ENCODE assay signal across 28 cellular contexts in the genomic region with DNA sequence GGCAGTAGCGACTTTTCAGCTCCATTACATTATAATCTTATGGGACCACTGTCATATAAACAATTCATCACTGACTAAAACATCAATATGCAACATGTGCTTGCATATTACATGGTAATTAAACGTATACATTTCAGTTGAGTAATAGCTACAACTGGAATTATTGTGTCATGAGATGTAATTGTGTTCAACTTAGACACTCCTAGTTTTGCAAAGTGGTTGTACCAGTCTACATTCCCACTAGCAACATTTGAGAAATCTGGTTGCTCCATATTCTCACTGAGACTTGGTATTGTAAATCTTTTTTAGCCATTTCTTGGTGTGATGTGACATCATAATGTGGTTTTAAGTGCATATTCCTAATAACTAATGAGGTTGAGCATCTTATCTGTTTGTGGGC.
"Had no signal": no experiment of that assay in that cellular context is flagged by ENCODE, and none has a peak within 500 bp of the region (broad histone marks: within the 10 kb centered on the region; RNA-seq: fewer than 3 reads in every experiment).

No MANE protein-coding gene starts in this region.

- DNase-seq: stimulated activated CD4-positive, alpha-beta T cell treated with anti-CD3 and anti-CD28 coated beads, Interleukin-2, amount 100 ng/mL, for 48 hours; stimulated activated CD4-positive, alpha-beta T cell treated with anti-CD3 and anti-CD28 coated beads, Interleukin-4, amount 100 ng/mL, for 1 hour; stimulated activated CD4-positive, alpha-beta T cell treated with anti-CD3 and anti-CD28 coated beads, Interleukin-4, amount 100 ng/mL, for 24 hours; stimulated activated CD4-positive, alpha-beta T cell treated with anti-CD3 and anti-CD28 coated beads, Interleukin-4, amount 100 ng/mL, for 4 hours; stimulated activated CD8-positive, alpha-beta memory T cell treated with anti-CD3 and anti-CD28 coated beads, Interleukin-4, amount 100 ng/mL, for 48 hours; stimulated activated naive B cell treated with anti-CD40 and anti-IgM and Interleukin-4, amounts not matched to agents 10 μg/mL and 1 μg/mL and 100 μg/mL, for 72 hours; stimulated activated naive CD4-positive, alpha-beta T cell; stimulated activated naive CD4-positive, alpha-beta T cell treated with Interleukin-2 at 50 U/mL for 16 hours; stimulated activated naive CD8-positive, alpha-beta T cell treated with anti-CD3 and anti-CD28 coated beads, Interleukin-15, amount 100 ng/mL, for 72 hours; stimulated activated naive CD8-positive, alpha-beta T cell treated with anti-CD3 and anti-CD28 coated beads, Interleukin-15, Interleukin-2, amounts not matched to agents 100 U/mL and 50 U/mL, for 24 hours; stomach; substantia nigra; testis; thyroid gland; tibial artery; transverse colon; trophoblast cell; upper lobe of left lung; upper lobe of right lung; uterus had no signal

- H3K4me3 ChIP-seq: stomach, suprapubic skin, testis, thoracic aorta, thyroid gland, tibial artery, tibial nerve, transverse colon, upper lobe of left lung, upper lobe of right lung, uterus, vagina had no signal

- H3K36me3 Mint-ChIP-seq: stimulated activated effector memory CD8-positive, alpha-beta T cell treated with anti-CD3 and anti-CD28 coated beads, Interleukin-12 subunit alpha, Interleukin-12 subunit beta, amount 100 ng/mL, for 72 hours; stimulated activated memory B cell treated with anti-CD40 and anti-IgM and Interleukin-4, amounts not matched to agents 10 μg/mL and 1 μg/mL and 100 μg/mL, for 72 hours; stimulated activated naive B cell treated with anti-CD40 and anti-IgM and Interleukin-4, amounts not matched to agents 10 μg/mL and 1 μg/mL and 100 μg/mL, for 72 hours had no signal

- H3K4me1 Mint-ChIP-seq: stimulated activated effector memory CD8-positive, alpha-beta T cell treated with anti-CD3 and anti-CD28 coated beads, Interleukin-12 subunit alpha, Interleukin-12 subunit beta, amount 100 ng/mL, for 72 hours; stimulated activated memory B cell treated with anti-CD40 and anti-IgM and Interleukin-4, amounts not matched to agents 10 μg/mL and 1 μg/mL and 100 μg/mL, for 72 hours; stimulated activated naive B cell treated with anti-CD40 and anti-IgM and Interleukin-4, amounts not matched to agents 10 μg/mL and 1 μg/mL and 100 μg/mL, for 72 hours; stimulated activated naive CD8-positive, alpha-beta T cell treated with anti-CD3 and anti-CD28 coated beads, Interleukin-15, amount 100 ng/mL, for 72 hours had no signal

- H3K27me3 Mint-ChIP-seq: stimulated activated memory B cell treated with anti-CD40 and anti-IgM and Interleukin-4, amounts not matched to agents 10 μg/mL and 1 μg/mL and 100 μg/mL, for 72 hours; stimulated activated naive B cell treated with anti-CD40 and anti-IgM and Interleukin-4, amounts not matched to agents 10 μg/mL and 1 μg/mL and 100 μg/mL, for 72 hours; stimulated activated naive CD8-positive, alpha-beta T cell treated with anti-CD3 and anti-CD28 coated beads, Interleukin-15, amount 100 ng/mL, for 72 hours; stimulated activated naive CD8-positive, alpha-beta T cell treated with anti-CD3 and anti-CD28 coated beads, Interleukin-15, Interleukin-2, amounts not matched to agents 100 ng/mL and 50 ng/mL, for 24 hours had no signal

- H3K27me3 ChIP-seq: stomach, suprapubic skin, testis, thyroid gland, tibial artery, tibial nerve, transverse colon, upper lobe of left lung, upper lobe of right lung, uterus, vagina had no signal

- H3K4me1 ChIP-seq: stomach, suprapubic skin, testis, thyroid gland, tibial artery, tibial nerve, transverse colon, upper lobe of left lung, upper lobe of right lung, uterus, vagina had no signal

- ATAC-seq: stimulated activated effector memory CD8-positive, alpha-beta T cell treated with anti-CD3 and anti-CD28 coated beads, Interleukin-12 subunit alpha, Interleukin-12 subunit beta, amount 100 ng/mL, for 72 hours; stimulated activated memory B cell treated with anti-CD40 and anti-IgM and Interleukin-4, amounts not matched to agents 10 μg/mL and 1 μg/mL and 100 μg/mL, for 72 hours; stimulated activated naive B cell treated with anti-CD40 and anti-IgM and Interleukin-4, amounts not matched to agents 10 μg/mL and 1 μg/mL and 100 μg/mL, for 72 hours; stimulated activated naive CD8-positive, alpha-beta T cell treated with anti-CD3 and anti-CD28 coated beads, Interleukin-15, amount 100 ng/mL, for 72 hours; stimulated activated naive CD8-positive, alpha-beta T cell treated with anti-CD3 and anti-CD28 coated beads, Interleukin-15, Interleukin-2, amounts not matched to agents 100 U/mL and 50 U/mL, for 24 hours; upper lobe of right lung had no signal

- H3K4me3 Mint-ChIP-seq: stimulated activated effector memory CD8-positive, alpha-beta T cell treated with anti-CD3 and anti-CD28 coated beads, Interleukin-12 subunit alpha, Interleukin-12 subunit beta, amount 100 ng/mL, for 72 hours; stimulated activated memory B cell treated with anti-CD40 and anti-IgM and Interleukin-4, amounts not matched to agents 10 μg/mL and 1 μg/mL and 100 μg/mL, for 72 hours; stimulated activated naive B cell treated with anti-CD40 and anti-IgM and Interleukin-4, amounts not matched to agents 10 μg/mL and 1 μg/mL and 100 μg/mL, for 72 hours; stimulated activated naive CD8-positive, alpha-beta T cell treated with anti-CD3 and anti-CD28 coated beads, Interleukin-15, amount 100 ng/mL, for 72 hours; stimulated activated naive CD8-positive, alpha-beta T cell treated with anti-CD3 and anti-CD28 coated beads, Interleukin-15, Interleukin-2, amounts not matched to agents 100 ng/mL and 50 ng/mL, for 24 hours; type B pancreatic cell had no signal

- H3K36me3 ChIP-seq: stomach, suprapubic skin, thoracic aorta, thyroid gland, tibial artery, tibial nerve, transverse colon, upper lobe of left lung, upper lobe of right lung, uterus, vagina had no signal

- H3K9me3 ChIP-seq: testis, thyroid gland, upper lobe of right lung, uterus, vagina had no signal

- H3K27ac Mint-ChIP-seq: stimulated activated effector memory CD8-positive, alpha-beta T cell treated with anti-CD3 and anti-CD28 coated beads, Interleukin-12 subunit alpha, Interleukin-12 subunit beta, amount 100 ng/mL, for 72 hours; stimulated activated memory B cell treated with anti-CD40 and anti-IgM and Interleukin-4, amounts not matched to agents 10 μg/mL and 1 μg/mL and 100 μg/mL, for 72 hours; stimulated activated naive B cell treated with anti-CD40 and anti-IgM and Interleukin-4, amounts not matched to agents 10 μg/mL and 1 μg/mL and 100 μg/mL, for 72 hours; stimulated activated naive CD8-positive, alpha-beta T cell treated with anti-CD3 and anti-CD28 coated beads, Interleukin-15, amount 100 ng/mL, for 72 hours; stimulated activated naive CD8-positive, alpha-beta T cell treated with anti-CD3 and anti-CD28 coated beads, Interleukin-15, Interleukin-2, amounts not matched to agents 100 ng/mL and 50 ng/mL, for 24 hours; type B pancreatic cell had no signal

- H3K27ac ChIP-seq: stomach, suprapubic skin, testis, thoracic aorta, thyroid gland, tibial artery, tibial nerve, transverse colon, upper lobe of left lung, upper lobe of right lung, uterus, vagina had no signal
